ENCODE assay signal across 1 cellular context in the genomic region with DNA sequence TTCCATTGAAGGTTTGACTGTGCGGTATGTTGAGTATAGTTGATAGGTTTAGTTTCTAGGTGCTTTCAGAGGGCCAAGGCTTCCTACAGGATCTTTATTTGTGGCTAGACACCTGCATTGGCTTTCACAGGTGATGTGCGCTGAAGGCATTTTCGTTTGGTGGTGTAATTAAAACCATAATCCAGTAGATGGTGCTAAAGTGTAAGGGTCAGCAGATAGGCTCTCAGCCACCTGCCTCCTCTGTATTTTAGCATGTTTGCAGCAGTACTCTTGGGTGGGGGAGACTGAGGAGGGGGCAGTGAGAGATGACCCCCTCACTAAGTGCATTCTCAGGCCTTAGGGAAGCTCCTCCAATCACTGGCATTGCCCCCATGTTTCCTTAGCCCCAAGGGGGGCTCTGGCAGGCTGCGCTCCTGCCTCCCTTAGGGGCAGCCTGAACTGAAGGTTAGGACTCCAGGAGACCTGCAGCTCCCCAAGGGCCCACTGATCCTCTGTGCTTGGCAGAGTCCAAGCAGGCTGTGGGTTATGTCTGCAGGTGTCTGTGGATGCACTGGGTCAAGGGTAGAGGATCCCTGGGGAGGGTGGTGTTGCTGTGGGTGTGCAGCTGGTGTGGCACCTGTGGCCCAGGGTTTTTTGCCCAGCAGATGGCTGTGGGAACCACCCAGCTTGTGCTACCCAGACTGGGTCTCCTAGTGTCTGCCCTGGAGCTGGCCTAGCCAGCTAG.
TF ChIP-seq lines count a peak whose summit lies in the region.

No MANE protein-coding gene starts in this region.

TF ChIP-seq in WTC11, 78 proteins besides CTCF, POLR2A, EP300 and RAD21 (continued from another document):
- TF ChIP-seq, protein P1, sequence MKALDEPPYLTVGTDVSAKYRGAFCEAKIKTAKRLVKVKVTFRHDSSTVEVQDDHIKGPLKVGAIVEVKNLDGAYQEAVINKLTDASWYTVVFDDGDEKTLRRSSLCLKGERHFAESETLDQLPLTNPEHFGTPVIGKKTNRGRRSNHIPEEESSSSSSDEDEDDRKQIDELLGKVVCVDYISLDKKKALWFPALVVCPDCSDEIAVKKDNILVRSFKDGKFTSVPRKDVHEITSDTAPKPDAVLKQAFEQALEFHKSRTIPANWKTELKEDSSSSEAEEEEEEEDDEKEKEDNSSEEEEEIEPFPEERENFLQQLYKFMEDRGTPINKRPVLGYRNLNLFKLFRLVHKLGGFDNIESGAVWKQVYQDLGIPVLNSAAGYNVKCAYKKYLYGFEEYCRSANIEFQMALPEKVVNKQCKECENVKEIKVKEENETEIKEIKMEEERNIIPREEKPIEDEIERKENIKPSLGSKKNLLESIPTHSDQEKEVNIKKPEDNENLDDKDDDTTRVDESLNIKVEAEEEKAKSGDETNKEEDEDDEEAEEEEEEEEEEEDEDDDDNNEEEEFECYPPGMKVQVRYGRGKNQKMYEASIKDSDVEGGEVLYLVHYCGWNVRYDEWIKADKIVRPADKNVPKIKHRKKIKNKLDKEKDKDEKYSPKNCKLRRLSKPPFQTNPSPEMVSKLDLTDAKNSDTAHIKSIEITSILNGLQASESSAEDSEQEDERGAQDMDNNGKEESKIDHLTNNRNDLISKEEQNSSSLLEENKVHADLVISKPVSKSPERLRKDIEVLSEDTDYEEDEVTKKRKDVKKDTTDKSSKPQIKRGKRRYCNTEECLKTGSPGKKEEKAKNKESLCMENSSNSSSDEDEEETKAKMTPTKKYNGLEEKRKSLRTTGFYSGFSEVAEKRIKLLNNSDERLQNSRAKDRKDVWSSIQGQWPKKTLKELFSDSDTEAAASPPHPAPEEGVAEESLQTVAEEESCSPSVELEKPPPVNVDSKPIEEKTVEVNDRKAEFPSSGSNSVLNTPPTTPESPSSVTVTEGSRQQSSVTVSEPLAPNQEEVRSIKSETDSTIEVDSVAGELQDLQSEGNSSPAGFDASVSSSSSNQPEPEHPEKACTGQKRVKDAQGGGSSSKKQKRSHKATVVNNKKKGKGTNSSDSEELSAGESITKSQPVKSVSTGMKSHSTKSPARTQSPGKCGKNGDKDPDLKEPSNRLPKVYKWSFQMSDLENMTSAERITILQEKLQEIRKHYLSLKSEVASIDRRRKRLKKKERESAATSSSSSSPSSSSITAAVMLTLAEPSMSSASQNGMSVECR (CRISPR knock-in tag; IDR thresholded peaks at IDR 0.05; ENCODE audit: borderline replicate concordance), result no peak
- TF ChIP-seq ESRRA (CRISPR knock-in tag; IDR thresholded peaks at IDR 0.05; ENCODE audit: borderline replicate concordance) (no peak), ZNF219 (CRISPR knock-in tag; IDR thresholded peaks at IDR 0.05; ENCODE audit: borderline replicate concordance) (no peak)
- TF ChIP-seq, protein P2, sequence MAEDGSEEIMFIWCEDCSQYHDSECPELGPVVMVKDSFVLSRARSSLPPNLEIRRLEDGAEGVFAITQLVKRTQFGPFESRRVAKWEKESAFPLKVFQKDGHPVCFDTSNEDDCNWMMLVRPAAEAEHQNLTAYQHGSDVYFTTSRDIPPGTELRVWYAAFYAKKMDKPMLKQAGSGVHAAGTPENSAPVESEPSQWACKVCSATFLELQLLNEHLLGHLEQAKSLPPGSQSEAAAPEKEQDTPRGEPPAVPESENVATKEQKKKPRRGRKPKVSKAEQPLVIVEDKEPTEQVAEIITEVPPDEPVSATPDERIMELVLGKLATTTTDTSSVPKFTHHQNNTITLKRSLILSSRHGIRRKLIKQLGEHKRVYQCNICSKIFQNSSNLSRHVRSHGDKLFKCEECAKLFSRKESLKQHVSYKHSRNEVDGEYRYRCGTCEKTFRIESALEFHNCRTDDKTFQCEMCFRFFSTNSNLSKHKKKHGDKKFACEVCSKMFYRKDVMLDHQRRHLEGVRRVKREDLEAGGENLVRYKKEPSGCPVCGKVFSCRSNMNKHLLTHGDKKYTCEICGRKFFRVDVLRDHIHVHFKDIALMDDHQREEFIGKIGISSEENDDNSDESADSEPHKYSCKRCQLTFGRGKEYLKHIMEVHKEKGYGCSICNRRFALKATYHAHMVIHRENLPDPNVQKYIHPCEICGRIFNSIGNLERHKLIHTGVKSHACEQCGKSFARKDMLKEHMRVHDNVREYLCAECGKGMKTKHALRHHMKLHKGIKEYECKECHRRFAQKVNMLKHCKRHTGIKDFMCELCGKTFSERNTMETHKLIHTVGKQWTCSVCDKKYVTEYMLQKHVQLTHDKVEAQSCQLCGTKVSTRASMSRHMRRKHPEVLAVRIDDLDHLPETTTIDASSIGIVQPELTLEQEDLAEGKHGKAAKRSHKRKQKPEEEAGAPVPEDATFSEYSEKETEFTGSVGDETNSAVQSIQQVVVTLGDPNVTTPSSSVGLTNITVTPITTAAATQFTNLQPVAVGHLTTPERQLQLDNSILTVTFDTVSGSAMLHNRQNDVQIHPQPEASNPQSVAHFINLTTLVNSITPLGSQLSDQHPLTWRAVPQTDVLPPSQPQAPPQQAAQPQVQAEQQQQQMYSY (CRISPR knock-in tag; IDR thresholded peaks at IDR 0.05), result no peak
TF ChIP-seq in WTC11: peak in this region for 0.
